Comparison of ENCODE assay signal across 17 cellular contexts in the genomic region with DNA sequence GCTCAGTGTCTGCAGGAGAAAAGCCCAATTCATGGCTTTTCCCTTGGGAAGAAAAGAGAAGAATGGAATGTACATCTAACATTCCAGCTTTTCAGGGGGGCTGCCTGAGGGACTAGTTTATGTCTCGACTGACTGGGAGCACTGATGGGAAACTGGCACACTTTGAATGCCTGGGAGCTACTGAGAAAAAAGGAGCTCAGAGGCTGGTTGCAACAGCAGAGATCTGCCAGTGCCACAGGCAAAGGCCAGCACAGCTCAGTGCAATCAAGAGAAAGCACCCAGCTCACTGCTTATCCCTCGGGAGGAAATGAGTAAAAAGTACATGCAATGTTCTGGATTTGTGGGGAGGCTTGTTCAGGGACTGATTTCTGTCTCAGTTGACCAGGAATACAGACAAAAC.
DNase-seq lines count a peak whose midpoint lies in the region; ATAC-seq and TF ChIP-seq lines count a peak whose summit lies in the region.
"Had no signal": no experiment of that assay in that cellular context is flagged by ENCODE, and none has a peak within 500 bp of the region (broad histone marks: within the 10 kb centered on the region; RNA-seq: fewer than 3 reads in every experiment).

No MANE protein-coding gene starts in this region.

- H3K36me3 ChIP-seq in OCI-LY7 (ENCODE audit: insufficient read depth, low read length) = no peaks in the 10 kb centered on the region
- H3K36me3 ChIP-seq: Peyer's patch had no signal

- POLR2A ChIA-PET in OCI-LY7 (lab: Charles Lee) = interaction anchor here (0.6 to 1.6 kb wide), 3 partner anchors 8 to 457 kb away, joined by 3 to 8 read pairs (median 3); no protein-coding TSS in a partner anchor

- intact Hi-C loops in OCI-LY7 (cut with micrococcal nuclease; ENCODE audit: unreplicated experiment) = no loop called here

- H3K4me1 ChIP-seq in OCI-LY7 (ENCODE audit: insufficient read depth, low read length, poor library complexity, severe bottlenecking) = no peaks in the 10 kb centered on the region
- H3K4me1 ChIP-seq: Peyer's patch had no signal

- no peak overlapping the region for H3K4me3 ChIP-seq in OCI-LY7 (ENCODE audit: low read depth, low read length, poor library complexity, severe bottlenecking)
- H3K4me3 ChIP-seq: K562, Peyer's patch had no signal

- H2AFZ ChIP-seq in OCI-LY7 (ENCODE audit: low read length) = no peak overlapping the region

- no peak for TF ChIP-seq CTCF in OCI-LY7 (conservative IDR thresholded peaks at IDR 0.05; ENCODE audit: low read length)

- H3K79me2 ChIP-seq in OCI-LY7 (ENCODE audit: insufficient read depth, low read depth, low read length) = no peaks in the 10 kb centered on the region

- H3K9me2 ChIP-seq in OCI-LY7 (ENCODE audit: insufficient read depth, low read length) = no peaks in the 10 kb centered on the region

- H3K4me2 ChIP-seq in OCI-LY7 (ENCODE audit: low read length) = no peak overlapping the region

- peak; percentile 31 for DNase-seq in LHCN-M2 (ENCODE audit: low read depth)
- peak; percentile 21 for DNase-seq in astrocyte of the hippocampus (ENCODE audit: low read depth, low spot score)
- DNase-seq in islet precursor cell = peak; percentile 78
- no peak for DNase-seq in OCI-LY7 (ENCODE audit: low spot score)
- DNase-seq in T-helper 2 cell = no peak
- DNase-seq in NCI-H2171 treated with DMSO at 0.1 percent for 48 hours (lab: John Stamatoyannopoulos, UW) = no peak
- DNase-seq: CD8-positive, alpha-beta memory T cell; DMS 273 treated with DMSO at 0.1 percent for 48 hours; NCI-H1092; NCI-H1694 treated with DMSO at 0.1 percent for 48 hours; NCI-H446 treated with DMSO at 0.1 percent for 48 hours; NCI-H774; Peyer's patch; SHP77 had no signal

- no peaks in the 10 kb centered on the region for H4K20me1 ChIP-seq in OCI-LY7 (ENCODE audit: insufficient read depth, low read length)

- BruUV-seq in OCI-LY7 (replicated peaks; lab: Mats Ljungman, UMichigan) = no TSS peak

- CTCF ChIA-PET in OCI-LY7 (lab: Charles Lee; ENCODE audit: unreplicated experiment) = no interaction called here

- peaks cover 7% of the 10 kb centered on the region; the same call in 1 of the 2 replicates for H3K9me3 ChIP-seq in OCI-LY7 (ENCODE audit: low read length)

- no peak overlapping the region for H3K27ac ChIP-seq in OCI-LY7 (ENCODE audit: low read depth, low read length, poor library complexity, severe bottlenecking)
- H3K27ac ChIP-seq: HL-60, Peyer's patch had no signal

- ATAC-seq in GM21367 (IDR thresholded peaks at IDR 0.05; ENCODE audit: unreplicated experiment) = no peak
- ATAC-seq: K562 had no signal

Comparison
In these comparisons a context has a peak if more than half of its experiments do, and no peak if none do; other contexts are left out.
1. DNase-seq: peak in LHCN-M2 (single experiment), astrocyte of the hippocampus (single experiment) and islet precursor cell (single experiment); none in OCI-LY7 (single experiment), T-helper 2 cell (0 of 5) and NCI-H2171 treated with DMSO at 0.1 percent for 48 hours (single experiment).